In genomic region chr3:187762792-187763191, GRCh38 we compare ENCODE assay signal across 29 cellular contexts.
"Had no signal": no experiment of that assay in that cellular context is flagged by ENCODE, and none has a peak within 500 bp of the region (broad histone marks: within the 10 kb centered on the region; RNA-seq: fewer than 3 reads in every experiment).

No MANE protein-coding gene starts in this region.

- FAIRE-seq: urothelium cell line had no signal

- H3K4me3 Mint-ChIP-seq: stimulated activated effector memory CD8-positive, alpha-beta T cell treated with anti-CD3 and anti-CD28 coated beads, Interleukin-12 subunit alpha, Interleukin-12 subunit beta, amount 100 ng/mL, for 72 hours; stimulated activated memory B cell treated with anti-CD40 and anti-IgM and Interleukin-4, amounts not matched to agents 10 μg/mL and 1 μg/mL and 100 μg/mL, for 72 hours; stimulated activated naive B cell treated with anti-CD40 and anti-IgM and Interleukin-4, amounts not matched to agents 10 μg/mL and 1 μg/mL and 100 μg/mL, for 72 hours; stimulated activated naive CD8-positive, alpha-beta T cell treated with anti-CD3 and anti-CD28 coated beads, Interleukin-15, amount 100 ng/mL, for 72 hours; stimulated activated naive CD8-positive, alpha-beta T cell treated with anti-CD3 and anti-CD28 coated beads, Interleukin-15, Interleukin-2, amounts not matched to agents 100 ng/mL and 50 ng/mL, for 24 hours; type B pancreatic cell had no signal

- H3K27me3 ChIP-seq: stomach, suprapubic skin, testis, thyroid gland, tibial artery, tibial nerve, transverse colon, upper lobe of left lung, upper lobe of right lung, uterus, vagina had no signal

- ATAC-seq: stimulated activated effector memory CD8-positive, alpha-beta T cell treated with anti-CD3 and anti-CD28 coated beads, Interleukin-12 subunit alpha, Interleukin-12 subunit beta, amount 100 ng/mL, for 72 hours; stimulated activated memory B cell treated with anti-CD40 and anti-IgM and Interleukin-4, amounts not matched to agents 10 μg/mL and 1 μg/mL and 100 μg/mL, for 72 hours; stimulated activated naive B cell treated with anti-CD40 and anti-IgM and Interleukin-4, amounts not matched to agents 10 μg/mL and 1 μg/mL and 100 μg/mL, for 72 hours; stimulated activated naive CD8-positive, alpha-beta T cell treated with anti-CD3 and anti-CD28 coated beads, Interleukin-15, amount 100 ng/mL, for 72 hours; stimulated activated naive CD8-positive, alpha-beta T cell treated with anti-CD3 and anti-CD28 coated beads, Interleukin-15, Interleukin-2, amounts not matched to agents 100 U/mL and 50 U/mL, for 24 hours; upper lobe of right lung had no signal

- H3K9me3 Mint-ChIP-seq: stimulated activated effector memory CD8-positive, alpha-beta T cell treated with anti-CD3 and anti-CD28 coated beads, Interleukin-12 subunit alpha, Interleukin-12 subunit beta, amount 100 ng/mL, for 72 hours; stimulated activated memory B cell treated with anti-CD40 and anti-IgM and Interleukin-4, amounts not matched to agents 10 μg/mL and 1 μg/mL and 100 μg/mL, for 72 hours; stimulated activated naive B cell treated with anti-CD40 and anti-IgM and Interleukin-4, amounts not matched to agents 10 μg/mL and 1 μg/mL and 100 μg/mL, for 72 hours; stimulated activated naive CD8-positive, alpha-beta T cell treated with anti-CD3 and anti-CD28 coated beads, Interleukin-15, amount 100 ng/mL, for 72 hours; stimulated activated naive CD8-positive, alpha-beta T cell treated with anti-CD3 and anti-CD28 coated beads, Interleukin-15, Interleukin-2, amounts not matched to agents 100 ng/mL and 50 ng/mL, for 24 hours had no signal

- DNase-seq: stimulated activated CD4-positive, alpha-beta T cell treated with anti-CD3 and anti-CD28 coated beads, Interleukin-2, amount 100 ng/mL, for 48 hours; stimulated activated CD4-positive, alpha-beta T cell treated with anti-CD3 and anti-CD28 coated beads, Interleukin-4, amount 100 ng/mL, for 1 hour; stimulated activated CD4-positive, alpha-beta T cell treated with anti-CD3 and anti-CD28 coated beads, Interleukin-4, amount 100 ng/mL, for 24 hours; stimulated activated CD4-positive, alpha-beta T cell treated with anti-CD3 and anti-CD28 coated beads, Interleukin-4, amount 100 ng/mL, for 4 hours; stimulated activated CD8-positive, alpha-beta memory T cell treated with anti-CD3 and anti-CD28 coated beads, Interleukin-4, amount 100 ng/mL, for 48 hours; stimulated activated naive B cell treated with anti-CD40 and anti-IgM and Interleukin-4, amounts not matched to agents 10 μg/mL and 1 μg/mL and 100 μg/mL, for 72 hours; stimulated activated naive CD4-positive, alpha-beta T cell; stimulated activated naive CD4-positive, alpha-beta T cell treated with Interleukin-2 at 50 U/mL for 16 hours; stimulated activated naive CD8-positive, alpha-beta T cell treated with anti-CD3 and anti-CD28 coated beads, Interleukin-15, amount 100 ng/mL, for 72 hours; stimulated activated naive CD8-positive, alpha-beta T cell treated with anti-CD3 and anti-CD28 coated beads, Interleukin-15, Interleukin-2, amounts not matched to agents 100 U/mL and 50 U/mL, for 24 hours; stomach; substantia nigra; testis; thyroid gland; tibial artery; transverse colon; trophoblast cell; upper lobe of left lung; upper lobe of right lung; uterus had no signal

- H3K36me3 Mint-ChIP-seq: stimulated activated effector memory CD8-positive, alpha-beta T cell treated with anti-CD3 and anti-CD28 coated beads, Interleukin-12 subunit alpha, Interleukin-12 subunit beta, amount 100 ng/mL, for 72 hours; stimulated activated memory B cell treated with anti-CD40 and anti-IgM and Interleukin-4, amounts not matched to agents 10 μg/mL and 1 μg/mL and 100 μg/mL, for 72 hours; stimulated activated naive B cell treated with anti-CD40 and anti-IgM and Interleukin-4, amounts not matched to agents 10 μg/mL and 1 μg/mL and 100 μg/mL, for 72 hours; type B pancreatic cell had no signal

- H3K9me3 ChIP-seq: stomach, suprapubic skin, testis, thoracic aorta, thyroid gland, tibial artery, tibial nerve, transverse colon, upper lobe of left lung, upper lobe of right lung, uterus, vagina had no signal

- H3K27ac Mint-ChIP-seq: stimulated activated effector memory CD8-positive, alpha-beta T cell treated with anti-CD3 and anti-CD28 coated beads, Interleukin-12 subunit alpha, Interleukin-12 subunit beta, amount 100 ng/mL, for 72 hours; stimulated activated memory B cell treated with anti-CD40 and anti-IgM and Interleukin-4, amounts not matched to agents 10 μg/mL and 1 μg/mL and 100 μg/mL, for 72 hours; stimulated activated naive B cell treated with anti-CD40 and anti-IgM and Interleukin-4, amounts not matched to agents 10 μg/mL and 1 μg/mL and 100 μg/mL, for 72 hours; stimulated activated naive CD8-positive, alpha-beta T cell treated with anti-CD3 and anti-CD28 coated beads, Interleukin-15, amount 100 ng/mL, for 72 hours; stimulated activated naive CD8-positive, alpha-beta T cell treated with anti-CD3 and anti-CD28 coated beads, Interleukin-15, Interleukin-2, amounts not matched to agents 100 ng/mL and 50 ng/mL, for 24 hours; type B pancreatic cell had no signal

- H3K27ac ChIP-seq: testis, thoracic aorta, thyroid gland, tibial artery, tibial nerve, transverse colon, upper lobe of left lung, upper lobe of right lung, uterus, vagina had no signal

- H3K27me3 Mint-ChIP-seq: stimulated activated naive CD8-positive, alpha-beta T cell treated with anti-CD3 and anti-CD28 coated beads, Interleukin-15, amount 100 ng/mL, for 72 hours; type B pancreatic cell had no signal

- H3K4me1 Mint-ChIP-seq: stimulated activated effector memory CD8-positive, alpha-beta T cell treated with anti-CD3 and anti-CD28 coated beads, Interleukin-12 subunit alpha, Interleukin-12 subunit beta, amount 100 ng/mL, for 72 hours; stimulated activated memory B cell treated with anti-CD40 and anti-IgM and Interleukin-4, amounts not matched to agents 10 μg/mL and 1 μg/mL and 100 μg/mL, for 72 hours had no signal

- H3K4me1 ChIP-seq: testis, thyroid gland, transverse colon, upper lobe of right lung, uterus, vagina had no signal

- H3K4me3 ChIP-seq: stomach, suprapubic skin, testis, thoracic aorta, thyroid gland, tibial artery, tibial nerve, transverse colon, upper lobe of left lung, upper lobe of right lung, uterus, vagina had no signal

- H3K36me3 ChIP-seq: stomach, suprapubic skin, thoracic aorta, thyroid gland, tibial artery, tibial nerve, transverse colon, upper lobe of left lung, upper lobe of right lung, uterus, vagina had no signal
